ENCODE assay signal across 1 cellular context in genomic region chr10:79927111-79927828, GRCh38.
TF ChIP-seq lines count a peak whose summit lies in the region.

No MANE protein-coding gene starts in this region.

TF ChIP-seq in HepG2, 621 proteins besides CTCF, POLR2A, EP300 and RAD21 (continued from another document and continues in another):
- TF ChIP-seq ZBTB40 (IDR thresholded peaks at IDR 0.05) (no peak), ZBTB40 (CRISPR knock-in tag; IDR thresholded peaks at IDR 0.05) (no peak), PAWR (CRISPR knock-in tag; IDR thresholded peaks at IDR 0.05; ENCODE audit: borderline replicate concordance) (no peak), XRCC5 (optimal IDR thresholded peaks at IDR 0.05; ENCODE audit: low read length) (peak; percentile 54), ZNF512 (CRISPR knock-in tag; IDR thresholded peaks at IDR 0.05) (no peak), ZNF629 (CRISPR knock-in tag; conservative IDR thresholded peaks at IDR 0.05) (no peak), ZNF160 (CRISPR knock-in tag; IDR thresholded peaks at IDR 0.05) (no peak), ZNF343 (CRISPR knock-in tag; IDR thresholded peaks at IDR 0.05) (no peak), HMGXB3 (CRISPR knock-in tag; IDR thresholded peaks at IDR 0.05; ENCODE audit: borderline replicate concordance) (peak; percentile 70; the same call in 1 of the 2 replicates), HDAC1 (CRISPR knock-in tag; IDR thresholded peaks at IDR 0.05) (peak; percentile 64; the same call in 1 of the 2 replicates), HDAC2 (CRISPR knock-in tag; IDR thresholded peaks at IDR 0.05) (peak; percentile 32; the same call in 1 of the 2 replicates), PPARG (CRISPR knock-in tag; conservative IDR thresholded peaks at IDR 0.05) (peak; percentile 93), RXRA (CRISPR knock-in tag; IDR thresholded peaks at IDR 0.05) (peak; percentile 92), ISL2 (CRISPR knock-in tag; IDR thresholded peaks at IDR 0.05) (peak; percentile 49; the same call in 1 of the 2 replicates), PLSCR1 (CRISPR knock-in tag; IDR thresholded peaks at IDR 0.05; ENCODE audit: borderline replicate concordance) (no peak), ZNF230 (CRISPR knock-in tag; IDR thresholded peaks at IDR 0.05) (0 out of 2 replicates have a peak, but pooled peaks have one; percentile 27), RARA (CRISPR knock-in tag; IDR thresholded peaks at IDR 0.05) (peak; percentile 99), MIER2 (CRISPR knock-in tag; IDR thresholded peaks at IDR 0.05) (0 out of 2 replicates have a peak, but pooled peaks have one; percentile 33), NFYB (CRISPR knock-in tag; IDR thresholded peaks at IDR 0.05) (peak; percentile 45; the same call in 1 of the 2 replicates), TBX2 (CRISPR knock-in tag; IDR thresholded peaks at IDR 0.05; ENCODE audit: borderline replicate concordance) (peak; percentile 24; the same call in 1 of the 2 replicates), YEATS2 (CRISPR knock-in tag; IDR thresholded peaks at IDR 0.05; ENCODE audit: borderline replicate concordance) (peak; percentile 64; the same call in 1 of the 2 replicates), NR2F2 (IDR thresholded peaks at IDR 0.05; ENCODE audit: borderline replicate concordance, low read depth) (peak; percentile 81), ZNF687 (CRISPR knock-in tag; IDR thresholded peaks at IDR 0.05) (peak; percentile 36), ZGPAT (CRISPR knock-in tag; IDR thresholded peaks at IDR 0.05) (peak; percentile 72; the same call in 1 of the 2 replicates), ZNF501 (CRISPR knock-in tag; IDR thresholded peaks at IDR 0.05) (peak; percentile 40; the same call in 1 of the 2 replicates), FOSL2 (CRISPR knock-in tag; IDR thresholded peaks at IDR 0.05) (peak; percentile 72), SMC3 (IDR thresholded peaks at IDR 0.05; ENCODE audit: low read length) (0 out of 2 replicates have a peak, but pooled peaks have one; percentile 1), ZNF337 (CRISPR knock-in tag; IDR thresholded peaks at IDR 0.05; ENCODE audit: borderline replicate concordance, low read depth) (no peak), ZNF572 (CRISPR knock-in tag; IDR thresholded peaks at IDR 0.05) (no peak), ZNF616 (CRISPR knock-in tag; IDR thresholded peaks at IDR 0.05; ENCODE audit: low read depth) (no peak), FOXO1 (CRISPR knock-in tag; IDR thresholded peaks at IDR 0.05) (peak; percentile 45; the same call in 1 of the 2 replicates), ZBTB3 (CRISPR knock-in tag; IDR thresholded peaks at IDR 0.05; ENCODE audit: borderline replicate concordance, low read depth) (peak; percentile 68; the same call in 1 of the 2 replicates)
